Comparison of ENCODE assay signal across 9 cellular contexts in genomic region chr5:124660229-124661093, GRCh38.
DNase-seq lines count a peak whose midpoint lies in the region; ATAC-seq and TF ChIP-seq lines count a peak whose summit lies in the region.
"Had no signal": no experiment of that assay in that cellular context is flagged by ENCODE, and none has a peak within 500 bp of the region (broad histone marks: within the 10 kb centered on the region; RNA-seq: fewer than 3 reads in every experiment).

No MANE protein-coding gene starts in this region.

- TF ChIP-seq POLR2A in breast epithelium (IDR thresholded peaks at IDR 0.05) (no peak), right lobe of liver (IDR thresholded peaks at IDR 0.05) (no peak)

- WGBS in right lobe of liver (ENCODE audit: insufficient coverage, low coverage, low lambda C conversion rate, missing lambda C conversion rate), result 84% methylated on average over 6 of the region's 6 CpGs

- H3K9me3 ChIP-seq in cardiac muscle cell (ENCODE audit: low read depth), result no peaks in the 10 kb centered on the region
- no peaks in the 10 kb centered on the region for H3K9me3 ChIP-seq in breast epithelium
- H3K9me3 ChIP-seq in right lobe of liver, result no peaks in the 10 kb centered on the region
- no peaks in the 10 kb centered on the region for H3K9me3 ChIP-seq in upper lobe of right lung

- TF ChIP-seq CTCF in cardiac muscle cell (IDR thresholded peaks at IDR 0.05; ENCODE audit: low read depth, low read length) (no peak), breast epithelium (IDR thresholded peaks at IDR 0.05) (peak in 1 of 3 donors; percentile 21), right lobe of liver (IDR thresholded peaks at IDR 0.05) (no peak), upper lobe of right lung (IDR thresholded peaks at IDR 0.05) (no peak)

- H3K27me3 ChIP-seq in cardiac muscle cell, result no peaks in the 10 kb centered on the region
- H3K27me3 ChIP-seq in breast epithelium, result no peaks in the 10 kb centered on the region
- H3K27me3 ChIP-seq in right lobe of liver, result no peaks in the 10 kb centered on the region
- H3K27me3 ChIP-seq in upper lobe of right lung, result no peaks in the 10 kb centered on the region

- H3K36me3 ChIP-seq in cardiac muscle cell (no peaks in the 10 kb centered on the region), breast epithelium (no peaks in the 10 kb centered on the region), right lobe of liver (no peaks in the 10 kb centered on the region), upper lobe of right lung (no peaks in the 10 kb centered on the region)

- DNase-seq in cardiac muscle cell (ENCODE audit: low read depth in 1 of 2, low spot score in 1 of 2), result peak in 1 of 2 donors; percentile 89
- no peak for DNase-seq in Right ventricle myocardium superior
- peak in 1 of 2 donors; percentile 84 for DNase-seq in breast epithelium (ENCODE audit: low spot score in 2 of 2)
- DNase-seq in right lobe of liver, result no peak
- DNase-seq in upper lobe of right lung, result no peak
- no peak for DNase-seq in DMS79 (lab: John Stamatoyannopoulos, UW)
- DNase-seq: activated CD4-positive, alpha-beta T cell treated with anti-CD3 and anti-CD28 coated beads, Interleukin-2, amount 50 U/mL, for 1 hour had no signal

- intact Hi-C loops in Right ventricle myocardium superior (cut with DNase I) (no loop called here), breast epithelium (cut with DNase I; ENCODE audit: low total_unique reads) (no loop called here), right lobe of liver (cut with DNase I) (loop anchor here in 1 of 2 donors (5.0 kb wide), 1 partner anchor 82 kb away; no protein-coding TSS in a partner anchor), upper lobe of right lung (cut with DNase I) (no loop called here)

- H3K4me3 ChIP-seq in cardiac muscle cell (no peak overlapping the region), breast epithelium (no peak overlapping the region), right lobe of liver (no peak overlapping the region), upper lobe of right lung (no peak overlapping the region)

- H3K27ac ChIP-seq in cardiac muscle cell (peak overlapping the region; percentile 95), breast epithelium (peak overlapping the region; percentile 85 to 86), right lobe of liver (peak overlapping the region in 2 of 3 donors; percentile 58 to 75), upper lobe of right lung (peak overlapping the region; percentile 12)

- H3K4me1 ChIP-seq in cardiac muscle cell (ENCODE audit: low read depth), result peaks cover 96% of the 10 kb centered on the region
- peaks cover 9 to 38% of the 10 kb centered on the region in 2 donors for H3K4me1 ChIP-seq in breast epithelium
- H3K4me1 ChIP-seq in right lobe of liver, result peaks cover 0 to 37% (median 15%) of the 10 kb centered on the region in 4 donors
- peaks cover 72% of the 10 kb centered on the region for H3K4me1 ChIP-seq in upper lobe of right lung

- no peak for ATAC-seq in Right ventricle myocardium superior (ENCODE audit: poor library complexity)
- no peak for ATAC-seq in right lobe of liver
- ATAC-seq in upper lobe of right lung, result peak; percentile 49
- ATAC-seq in HG02884 (IDR thresholded peaks at IDR 0.05; ENCODE audit: unreplicated experiment), result no peak
- no peak for ATAC-seq in HG02885 (IDR thresholded peaks at IDR 0.05; ENCODE audit: poor library complexity, unreplicated experiment)

Comparison
In these comparisons a context has a peak if more than half of its experiments do, and no peak if none do; other contexts are left out.
1. H3K27ac ChIP-seq: peak in every context shown above with its lines; median percentile 95 in cardiac muscle cell; 86 in breast epithelium; 66 in right lobe of liver; 12 in upper lobe of right lung.